In genomic region chr17:76268015-76268749, GRCh38 we compare ENCODE assay signal across 8 cellular contexts. TPM values are rescaled to one million over a fixed set of nuclear protein-coding genes. Genes with fewer than 3 reads are reported as not detected.
DNase-seq lines count a peak whose midpoint lies in the region; ATAC-seq, FAIRE-seq and TF ChIP-seq lines count a peak whose summit lies in the region.

No MANE protein-coding gene starts in this region.

- H3K36me3 ChIP-seq in left ventricle myocardium inferior (peaks cover 15% of the 10 kb centered on the region), skeletal muscle tissue (ENCODE audit: control insufficient read depth in 3 of 3, insufficient read depth in 3 of 3, low read length in 3 of 3) (peaks cover 0 to 5% (median 2%) of the 10 kb centered on the region in 3 donors)

- no peaks in the 10 kb centered on the region for H3K27me3 Mint-ChIP-seq in activated naive CD8-positive, alpha-beta T cell treated with anti-CD3 and anti-CD28 coated beads, Interleukin-2, amount 50 U/mL, for 24 hours

- peak overlapping the region; percentile 87 for H3K4me3 Mint-ChIP-seq in activated naive CD8-positive, alpha-beta T cell treated with anti-CD3 and anti-CD28 coated beads, Interleukin-2, amount 50 U/mL, for 24 hours

- H3K27ac ChIP-seq in left ventricle myocardium inferior (replicated peaks) (peak overlapping the region; percentile 96), skeletal muscle tissue (ENCODE audit: low read depth, low read length) (peak overlapping the region; percentile 78)

- in situ Hi-C loops in SK-MEL-5 (cut with HindIII; ENCODE audit: low pct_unique_long_range_greater_than_20kb, low sequenced_read_pairs) = no loop called here

- TF ChIP-seq CTCF in left ventricle myocardium inferior (IDR thresholded peaks at IDR 0.05; ENCODE audit: borderline replicate concordance) = no peak

- H3K4me1 Mint-ChIP-seq in activated naive CD8-positive, alpha-beta T cell treated with anti-CD3 and anti-CD28 coated beads, Interleukin-2, amount 50 U/mL, for 24 hours = peaks cover 64% of the 10 kb centered on the region

- H3K9me3 Mint-ChIP-seq in activated naive CD8-positive, alpha-beta T cell treated with anti-CD3 and anti-CD28 coated beads, Interleukin-2, amount 50 U/mL, for 24 hours = no peaks in the 10 kb centered on the region

- no peak for DNase-seq in GM18507 (ENCODE audit: extremely low spot score, insufficient read length, low read depth)
- DNase-seq in SK-MEL-5 (ENCODE audit: low read depth, low spot score) = peak; percentile 98
- DNase-seq in activated naive CD8-positive, alpha-beta T cell treated with anti-CD3 and anti-CD28 coated beads, Interleukin-2, amount 50 U/mL, for 24 hours = peak; percentile 85
- peak; percentile 84 for DNase-seq in left ventricle myocardium inferior
- DNase-seq in SW480 (ENCODE audit: low spot score) = no peak

- H3K9me3 ChIP-seq in left ventricle myocardium inferior (replicated peaks) = no peaks in the 10 kb centered on the region
- no peaks in the 10 kb centered on the region for H3K9me3 ChIP-seq in skeletal muscle tissue (ENCODE audit: control insufficient read depth in 3 of 3, low read length in 3 of 3)

- intact Hi-C loops in left ventricle myocardium inferior (cut with micrococcal nuclease) = no loop called here

- no peaks in the 10 kb centered on the region for H3K27me3 ChIP-seq in left ventricle myocardium inferior (ENCODE audit: low read depth)
- no peaks in the 10 kb centered on the region for H3K27me3 ChIP-seq in skeletal muscle tissue (ENCODE audit: control insufficient read depth in 3 of 3, insufficient read depth in 3 of 3, low read length in 3 of 3)

- H3K27ac Mint-ChIP-seq in activated naive CD8-positive, alpha-beta T cell treated with anti-CD3 and anti-CD28 coated beads, Interleukin-2, amount 50 U/mL, for 24 hours = peak overlapping the region; percentile 98

- H3K4me3 ChIP-seq in left ventricle myocardium inferior (peak overlapping the region; percentile 93), skeletal muscle tissue (ENCODE audit: low read length in 3 of 3) (peak overlapping the region in 2 of 3 donors; percentile 21 to 38)

- peak; percentile 0 for ATAC-seq in activated naive CD8-positive, alpha-beta T cell treated with anti-CD3 and anti-CD28 coated beads, Interleukin-2, amount 50 U/mL, for 24 hours
- ATAC-seq in GM21576 (IDR thresholded peaks at IDR 0.05; ENCODE audit: unreplicated experiment) = no peak
- ATAC-seq in GM19455 (IDR thresholded peaks at IDR 0.05; ENCODE audit: unreplicated experiment) = no peak

- peak overlapping the region in 2 of 3 donors; percentile 33 to 45 for H3K9ac ChIP-seq in skeletal muscle tissue (ENCODE audit: low read depth in 1 of 3, low read length in 3 of 3)

- H3K36me3 Mint-ChIP-seq in activated naive CD8-positive, alpha-beta T cell treated with anti-CD3 and anti-CD28 coated beads, Interleukin-2, amount 50 U/mL, for 24 hours (ENCODE audit: low read depth) = peaks cover 49% of the 10 kb centered on the region

- H3K4me1 ChIP-seq in left ventricle myocardium inferior (peaks cover 84% of the 10 kb centered on the region), skeletal muscle tissue (ENCODE audit: control insufficient read depth in 3 of 3, insufficient read depth in 3 of 3, low read length in 3 of 3) (peaks cover 67 to 71% (median 69%) of the 10 kb centered on the region in 3 donors)

- peak; percentile 85 for FAIRE-seq in GM18507 (lab: Jason Lieb, UNC)

RNA-seq across cellular contexts. Expression of gene UBALD2, which starts 3.0 kb away (rescaled TPM):
- 45.0 and 54.5 TPM in 2 replicates for total RNA-seq in SK-MEL-5 (2014; rRNA removed; shearing (Covaris generic))
- 166 and 169 TPM in 2 replicates for polyA plus RNA-seq in SK-MEL-5 (2015; cell fraction: cytosol; rRNA removed)
- 91.4 and 94.6 TPM in 2 replicates for polyA plus RNA-seq in SK-MEL-5 (2015; cell fraction: nucleus; rRNA removed)
- total RNA-seq in left ventricle myocardium inferior = 26.0 TPM
- 2.6 TPM for total RNA-seq in skeletal muscle tissue

RNA-seq across cellular contexts. Expression of gene RNF157, which starts 27.9 kb away (rescaled TPM):
- 28.1 and 33.9 TPM in 2 replicates for total RNA-seq in SK-MEL-5 (2014; rRNA removed; shearing (Covaris generic))
- 55.3 and 76.3 TPM in 2 replicates for polyA plus RNA-seq in SK-MEL-5 (2015; cell fraction: cytosol; rRNA removed)
- 30.9 and 49.5 TPM in 2 replicates for polyA plus RNA-seq in SK-MEL-5 (2015; cell fraction: nucleus; rRNA removed)
- 4.8 TPM for total RNA-seq in left ventricle myocardium inferior
- 6.8 TPM for total RNA-seq in skeletal muscle tissue

RNA-seq across cellular contexts. Expression of gene QRICH2, which starts 39.9 kb away (rescaled TPM):
- 2.4 and 2.7 TPM in 2 replicates for total RNA-seq in SK-MEL-5 (2014; rRNA removed; shearing (Covaris generic))
- 3.1 and 3.8 TPM in 2 replicates for polyA plus RNA-seq in SK-MEL-5 (2015; cell fraction: cytosol; rRNA removed)
- 20.2 and 21.8 TPM in 2 replicates for polyA plus RNA-seq in SK-MEL-5 (2015; cell fraction: nucleus; rRNA removed)
- total RNA-seq in left ventricle myocardium inferior = 2.4 TPM
- total RNA-seq in skeletal muscle tissue = 2.1 TPM

Comparison
In these comparisons a context has a peak if more than half of its experiments do, and no peak if none do; other contexts are left out.
1. DNase-seq: peak in SK-MEL-5 (single experiment), activated naive CD8-positive, alpha-beta T cell treated with anti-CD3 and anti-CD28 coated beads, Interleukin-2, amount 50 U/mL, for 24 hours (single experiment) and left ventricle myocardium inferior (single experiment); none in GM18507 (single experiment) and SW480 (single experiment).